In genomic region chr5:130425405-130425804, GRCh38 we compare ENCODE assay signal across 23 cellular contexts.
"Had no signal": no experiment of that assay in that cellular context is flagged by ENCODE, and none has a peak within 500 bp of the region (broad histone marks: within the 10 kb centered on the region; RNA-seq: fewer than 3 reads in every experiment).

No MANE protein-coding gene starts in this region.

- FAIRE-seq: bronchial epithelial cell had no signal

- H3K27me3 Mint-ChIP-seq: activated CD8-positive, alpha-beta T cell treated with anti-CD3 and anti-CD28 coated beads for 36 hours; activated naive CD8-positive, alpha-beta T cell treated with anti-CD3 and anti-CD28 coated beads, Interleukin-2, amount 10 ng/mL, durations not matched to agents 7 days and 5 days had no signal

- H3K9me3 Mint-ChIP-seq: activated CD8-positive, alpha-beta T cell treated with anti-CD3 and anti-CD28 coated beads for 36 hours had no signal

- H3K27ac Mint-ChIP-seq: activated CD8-positive, alpha-beta T cell treated with anti-CD3 and anti-CD28 coated beads for 36 hours; activated naive CD8-positive, alpha-beta T cell treated with anti-CD3 and anti-CD28 coated beads, Interleukin-2, amount 10 ng/mL, durations not matched to agents 7 days and 5 days had no signal

- H3K4me1 Mint-ChIP-seq: activated naive CD8-positive, alpha-beta T cell treated with anti-CD3 and anti-CD28 coated beads, Interleukin-2, amount 10 ng/mL, durations not matched to agents 7 days and 5 days had no signal

- H3K4me1 ChIP-seq: adrenal gland, body of pancreas had no signal

- H3K4me3 Mint-ChIP-seq: activated CD8-positive, alpha-beta T cell treated with anti-CD3 and anti-CD28 coated beads for 36 hours; activated naive CD8-positive, alpha-beta T cell treated with anti-CD3 and anti-CD28 coated beads, Interleukin-2, amount 10 ng/mL, durations not matched to agents 7 days and 5 days had no signal

- DNase-seq: activated CD4-positive, alpha-beta T cell treated with anti-CD3 and anti-CD28 coated beads for 4 hours; activated CD8-positive, alpha-beta memory T cell treated with anti-CD3 and anti-CD28 coated beads, Interleukin-2, amount 50 U/mL, for 48 hours; activated CD8-positive, alpha-beta T cell treated with anti-CD3 and anti-CD28 coated beads for 36 hours; activated naive CD4-positive, alpha-beta T cell treated with anti-CD3 and anti-CD28 coated beads, Interleukin-2, amount 50 U/mL, for 16 hours; activated naive CD8-positive, alpha-beta T cell treated with anti-CD3 and anti-CD28 coated beads, Interleukin-2, amount 10 ng/mL, durations not matched to agents 7 days and 5 days; activated T-cell treated with anti-CD3 and anti-CD28 coated beads, Interleukin-2, amount 50 U/mL, for 1 hour; adrenal gland; aorta; body of pancreas; central memory CD4-positive, alpha-beta T cell; KG1; NCI-H1092; NCI-H1930; NCI-H2171; NCI-H2227 treated with DMSO at 0.1 percent for 48 hours; NCI-H446 treated with DMSO at 0.1 percent for 48 hours; NCI-H524 treated with DMSO at 0.1 percent for 48 hours; NCI-H82; SIG-M5; T-helper 1 cell; WERI-Rb-1 had no signal

- H3K9me3 ChIP-seq: adrenal gland, body of pancreas had no signal

- H3K4me3 ChIP-seq: adrenal gland, body of pancreas, SK-N-MC had no signal

- H3K36me3 ChIP-seq: adrenal gland, WERI-Rb-1 had no signal

- H3K27me3 ChIP-seq: adrenal gland, body of pancreas had no signal

- H3K27ac ChIP-seq: adrenal gland, body of pancreas, SK-N-MC, WERI-Rb-1 had no signal

- ATAC-seq: activated CD8-positive, alpha-beta T cell treated with anti-CD3 and anti-CD28 coated beads for 36 hours; body of pancreas had no signal
